Comparison of ENCODE assay signal across 7 cellular contexts in genomic region chr1:63322944-63323865, GRCh38.
DNase-seq lines count a peak whose midpoint lies in the region; ATAC-seq and TF ChIP-seq lines count a peak whose summit lies in the region.

No MANE protein-coding gene starts in this region.

- TF ChIP-seq CTCF in GM12875 (IDR thresholded peaks at IDR 0.05; ENCODE audit: borderline replicate concordance, insufficient read depth, low read depth, low read length): 0 out of 2 replicates have a peak, but pooled peaks have one; percentile 1

- H3K4me3 ChIP-seq in GM12875 (ENCODE audit: low read depth, low read length) (peak overlapping the region; percentile 69), iPS-15b (ENCODE audit: low read depth, low read length) (peak overlapping the region; percentile 76)

- H3K9me3 Mint-ChIP-seq in activated T-cell treated with anti-CD3 and anti-CD28 coated beads, Interleukin-2, amount 50 U/mL, for 24 hours: peaks cover 13% of the 10 kb centered on the region

- H3K27me3 ChIP-seq in iPS-15b (ENCODE audit: control insufficient read depth, insufficient read depth, low read length): peaks cover 73% of the 10 kb centered on the region

- H3K27me3 Mint-ChIP-seq in activated T-cell treated with anti-CD3 and anti-CD28 coated beads, Interleukin-2, amount 50 U/mL, for 24 hours: peaks cover 83% of the 10 kb centered on the region

- DNase-seq in NCI-H2029 treated with DMSO at 0.1 percent for 48 hours (lab: John Stamatoyannopoulos, UW): peak; percentile 28
- peak; percentile 75 for DNase-seq in activated T-cell treated with anti-CD3 and anti-CD28 coated beads, Interleukin-2, amount 50 U/mL, for 24 hours
- DNase-seq in stimulated activated CD8-positive, alpha-beta memory T cell treated with anti-CD3 and anti-CD28 coated beads, Interleukin-12 subunit alpha, Interleukin-12 subunit beta, amount 100 ng/mL, for 1 hour (ENCODE audit: low read depth): peak; percentile 18

- H3K4me1 ChIP-seq in iPS-15b (ENCODE audit: control insufficient read depth, insufficient read depth, low read length): peaks cover 17% of the 10 kb centered on the region

- no peak for ATAC-seq in HG02973 (IDR thresholded peaks at IDR 0.05; ENCODE audit: unreplicated experiment)
- no peak for ATAC-seq in GM21717 (IDR thresholded peaks at IDR 0.05; ENCODE audit: unreplicated experiment)

- H3K36me3 Mint-ChIP-seq in activated T-cell treated with anti-CD3 and anti-CD28 coated beads, Interleukin-2, amount 50 U/mL, for 24 hours (ENCODE audit: low read depth): no peaks in the 10 kb centered on the region

- peaks cover 54% of the 10 kb centered on the region for H3K4me1 Mint-ChIP-seq in activated T-cell treated with anti-CD3 and anti-CD28 coated beads, Interleukin-2, amount 50 U/mL, for 24 hours (ENCODE audit: low read depth)

- peak overlapping the region; percentile 69 for H3K27ac Mint-ChIP-seq in activated T-cell treated with anti-CD3 and anti-CD28 coated beads, Interleukin-2, amount 50 U/mL, for 24 hours

- peak overlapping the region; percentile 75 for H3K4me3 Mint-ChIP-seq in activated T-cell treated with anti-CD3 and anti-CD28 coated beads, Interleukin-2, amount 50 U/mL, for 24 hours

- H3K9ac ChIP-seq in iPS-15b (ENCODE audit: low read depth, low read length): no peak overlapping the region

- no peaks in the 10 kb centered on the region for H3K9me3 ChIP-seq in iPS-15b (ENCODE audit: control insufficient read depth, insufficient read depth, low read length)

- H3K36me3 ChIP-seq in iPS-15b (ENCODE audit: control insufficient read depth, insufficient read depth, low read length): no peaks in the 10 kb centered on the region

Comparison
In these comparisons a context has a peak if more than half of its experiments do, and no peak if none do; other contexts are left out.
1. DNase-seq: peak in every context shown above with its lines; median percentile 75 in activated T-cell treated with anti-CD3 and anti-CD28 coated beads, Interleukin-2, amount 50 U/mL, for 24 hours; 28 in NCI-H2029 treated with DMSO at 0.1 percent for 48 hours; 18 in stimulated activated CD8-positive, alpha-beta memory T cell treated with anti-CD3 and anti-CD28 coated beads, Interleukin-12 subunit alpha, Interleukin-12 subunit beta, amount 100 ng/mL, for 1 hour.